Comparison of ENCODE assay signal across 9 cellular contexts in genomic region chr5:4862500-4862899, GRCh38.
DNase-seq lines count a peak whose midpoint lies in the region; ATAC-seq and TF ChIP-seq lines count a peak whose summit lies in the region.
"Had no signal": no experiment of that assay in that cellular context is flagged by ENCODE, and none has a peak within 500 bp of the region (broad histone marks: within the 10 kb centered on the region; RNA-seq: fewer than 3 reads in every experiment).

No MANE protein-coding gene starts in this region.

- H3K27ac Mint-ChIP-seq in activated T-helper 17 cell treated with anti-CD3 and anti-CD28 coated beads, Interleukin-2, amount 50 U/mL, for 72 hours = no peak overlapping the region

- DNase-seq in DND-41 (no peak), LNCaP clone FGC (ENCODE audit: low read depth) (peak; percentile 62), SK-N-MC (ENCODE audit: low read depth, low spot score) (peak; percentile 28), glomerular visceral epithelial cell (ENCODE audit: extremely low spot score) (peak; percentile 37), sigmoid colon (no peak), coronary artery (ENCODE audit: low spot score) (no peak)

- H3K4me3 Mint-ChIP-seq in activated T-helper 17 cell treated with anti-CD3 and anti-CD28 coated beads, Interleukin-2, amount 50 U/mL, for 72 hours = no peak overlapping the region

- no peak for TF ChIP-seq EP300 in sigmoid colon (IDR thresholded peaks at IDR 0.05)

- H3K36me3 Mint-ChIP-seq in activated T-helper 17 cell treated with anti-CD3 and anti-CD28 coated beads, Interleukin-2, amount 50 U/mL, for 72 hours (ENCODE audit: low read depth) = no peaks in the 10 kb centered on the region

- TF ChIP-seq CTCF in DND-41 (IDR thresholded peaks at IDR 0.05; ENCODE audit: borderline replicate concordance, extremely low read depth, low read length, poor library complexity, severe bottlenecking) (peak; percentile 80), LNCaP clone FGC (IDR thresholded peaks at IDR 0.05; ENCODE audit: control insufficient read depth, extremely low read depth, insufficient read depth) (peak; percentile 58), sigmoid colon (IDR thresholded peaks at IDR 0.05) (peak in 2 of 4 experiments; percentile 32 to 41), coronary artery (IDR thresholded peaks at IDR 0.05) (no peak)

- H3K36me3 ChIP-seq in DND-41 (ENCODE audit: insufficient read depth, low read length) = no peaks in the 10 kb centered on the region
- no peaks in the 10 kb centered on the region for H3K36me3 ChIP-seq in SK-N-MC (ENCODE audit: insufficient read depth, low read length)
- H3K36me3 ChIP-seq in sigmoid colon = no peaks in the 10 kb centered on the region
- H3K36me3 ChIP-seq: neutrophil had no signal

- H3K27me3 ChIP-seq in DND-41 (ENCODE audit: insufficient read depth, low read length, poor library complexity) = no peaks in the 10 kb centered on the region
- no peaks in the 10 kb centered on the region for H3K27me3 ChIP-seq in sigmoid colon
- H3K27me3 ChIP-seq: neutrophil had no signal

- H3K27ac ChIP-seq in DND-41 (ENCODE audit: low read length) (no peak overlapping the region), SK-N-MC (no peak overlapping the region), sigmoid colon (no peak overlapping the region), coronary artery (no peak overlapping the region)
- H3K27ac ChIP-seq: neutrophil had no signal

- H3K4me1 Mint-ChIP-seq in activated T-helper 17 cell treated with anti-CD3 and anti-CD28 coated beads, Interleukin-2, amount 50 U/mL, for 72 hours = no peaks in the 10 kb centered on the region

- H3K9ac ChIP-seq in DND-41 (ENCODE audit: low read depth, low read length) (no peak overlapping the region), SK-N-MC (ENCODE audit: insufficient read length) (no peak overlapping the region)

- no peaks in the 10 kb centered on the region for H4K20me1 ChIP-seq in DND-41 (ENCODE audit: insufficient read depth, low read length)

- intact Hi-C loops in sigmoid colon (cut with DNase I) = no loop called here

- H3K4me1 ChIP-seq in DND-41 (ENCODE audit: insufficient read depth, low read length) (no peaks in the 10 kb centered on the region), sigmoid colon (peaks cover 0 to 9% (median 0%) of the 10 kb centered on the region in 4 donors)

- peaks cover 15% of the 10 kb centered on the region for H3K9me3 Mint-ChIP-seq in activated T-helper 17 cell treated with anti-CD3 and anti-CD28 coated beads, Interleukin-2, amount 50 U/mL, for 72 hours

- peak; percentile 54; the same call in 1 of the 3 replicates for ATAC-seq in DND-41 (ENCODE audit: insufficient read depth, low read depth)
- ATAC-seq in GM21390 (IDR thresholded peaks at IDR 0.05; ENCODE audit: unreplicated experiment) = no peak
- ATAC-seq in activated T-helper 17 cell treated with anti-CD3 and anti-CD28 coated beads, Interleukin-2, amount 50 U/mL, for 72 hours (replicated peaks) = no peak

- H3K4me2 ChIP-seq in DND-41 (ENCODE audit: insufficient read depth, low read length) = no peak overlapping the region

- H3K79me2 ChIP-seq in DND-41 (ENCODE audit: insufficient read depth, low read length) = no peaks in the 10 kb centered on the region

- H3K4me3 ChIP-seq in DND-41 (ENCODE audit: low read depth in 1 of 2, low read length in 2 of 2) (no peak overlapping the region), LNCaP clone FGC (ENCODE audit: low read depth, low read length) (no peak overlapping the region), SK-N-MC (no peak overlapping the region), sigmoid colon (no peak overlapping the region), coronary artery (no peak overlapping the region)

- H3K27me3 Mint-ChIP-seq in activated T-helper 17 cell treated with anti-CD3 and anti-CD28 coated beads, Interleukin-2, amount 50 U/mL, for 72 hours = peaks cover 4% of the 10 kb centered on the region

- no peak overlapping the region for H2AFZ ChIP-seq in DND-41 (ENCODE audit: low read depth, low read length)

- H3K9me3 ChIP-seq in DND-41 (ENCODE audit: insufficient read depth, low read length, severe bottlenecking) (peaks cover 3% of the 10 kb centered on the region), SK-N-MC (ENCODE audit: low read depth, low read length) (no peaks in the 10 kb centered on the region), sigmoid colon (peaks cover 0 to 3% (median 0%) of the 10 kb centered on the region in 4 donors)
- H3K9me3 ChIP-seq: neutrophil had no signal

- TF ChIP-seq POLR2A in sigmoid colon (IDR thresholded peaks at IDR 0.05) = no peak

- WGBS in sigmoid colon, 2 donors = 0 to 7% methylated on average over 1 of the region's 1 CpG

Comparison
In these comparisons a context has a peak if more than half of its experiments do, and no peak if none do; other contexts are left out.
1. DNase-seq: peak in LNCaP clone FGC (single experiment), SK-N-MC (single experiment) and glomerular visceral epithelial cell (single experiment); none in DND-41 (single experiment), sigmoid colon (single experiment) and coronary artery (single experiment).